ENCODE assay signal across 2 cellular contexts in the genomic region with DNA sequence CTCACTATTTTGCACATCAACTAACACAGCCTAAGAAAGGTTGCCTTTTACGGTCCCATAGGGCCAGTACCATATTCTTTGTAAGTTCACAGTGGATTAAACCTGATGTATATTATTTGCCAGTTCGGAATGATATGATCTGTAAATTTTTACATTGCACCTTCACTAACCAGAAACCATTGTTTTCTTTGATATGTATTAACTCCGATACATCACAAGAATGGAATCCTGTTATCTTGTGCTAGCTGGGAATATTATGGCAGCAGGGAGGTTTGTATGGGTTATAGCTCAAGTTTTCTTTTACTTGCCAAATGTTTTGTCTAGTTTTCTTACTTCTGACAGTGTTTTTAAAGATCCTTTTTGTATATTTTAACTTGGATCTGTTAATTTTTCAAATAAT.
TF ChIP-seq lines count a peak whose summit lies in the region.

No MANE protein-coding gene starts in this region.

TF ChIP-seq in IMR-90, 13 proteins besides CTCF, POLR2A, EP300 and RAD21:
- no peak for TF ChIP-seq MAZ (IDR thresholded peaks at IDR 0.05; ENCODE audit: borderline replicate concordance, low read depth, low read length)
- TF ChIP-seq CEBPB (IDR thresholded peaks at IDR 0.05; ENCODE audit: low read depth, low read length), result no peak
- no peak for TF ChIP-seq CHD1 (IDR thresholded peaks at IDR 0.05; ENCODE audit: low read depth, low read length)
- no peak for TF ChIP-seq RFX5 (IDR thresholded peaks at IDR 0.05; ENCODE audit: low read depth, low read length)
- TF ChIP-seq RCOR1 (IDR thresholded peaks at IDR 0.05; ENCODE audit: insufficient replicate concordance, low read length), result no peak
- no peak for TF ChIP-seq BHLHE40 (IDR thresholded peaks at IDR 0.05; ENCODE audit: low read depth, low read length)
- TF ChIP-seq, protein P1, sequence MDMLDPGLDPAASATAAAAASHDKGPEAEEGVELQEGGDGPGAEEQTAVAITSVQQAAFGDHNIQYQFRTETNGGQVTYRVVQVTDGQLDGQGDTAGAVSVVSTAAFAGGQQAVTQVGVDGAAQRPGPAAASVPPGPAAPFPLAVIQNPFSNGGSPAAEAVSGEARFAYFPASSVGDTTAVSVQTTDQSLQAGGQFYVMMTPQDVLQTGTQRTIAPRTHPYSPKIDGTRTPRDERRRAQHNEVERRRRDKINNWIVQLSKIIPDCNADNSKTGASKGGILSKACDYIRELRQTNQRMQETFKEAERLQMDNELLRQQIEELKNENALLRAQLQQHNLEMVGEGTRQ (IDR thresholded peaks at IDR 0.05; ENCODE audit: low read depth, low read length), result no peak
- TF ChIP-seq, protein P2, sequence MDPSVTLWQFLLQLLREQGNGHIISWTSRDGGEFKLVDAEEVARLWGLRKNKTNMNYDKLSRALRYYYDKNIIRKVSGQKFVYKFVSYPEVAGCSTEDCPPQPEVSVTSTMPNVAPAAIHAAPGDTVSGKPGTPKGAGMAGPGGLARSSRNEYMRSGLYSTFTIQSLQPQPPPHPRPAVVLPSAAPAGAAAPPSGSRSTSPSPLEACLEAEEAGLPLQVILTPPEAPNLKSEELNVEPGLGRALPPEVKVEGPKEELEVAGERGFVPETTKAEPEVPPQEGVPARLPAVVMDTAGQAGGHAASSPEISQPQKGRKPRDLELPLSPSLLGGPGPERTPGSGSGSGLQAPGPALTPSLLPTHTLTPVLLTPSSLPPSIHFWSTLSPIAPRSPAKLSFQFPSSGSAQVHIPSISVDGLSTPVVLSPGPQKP (IDR thresholded peaks at IDR 0.05; ENCODE audit: borderline replicate concordance, low read depth, low read length), result no peak
- TF ChIP-seq SMC3 (IDR thresholded peaks at IDR 0.05; ENCODE audit: low read depth, low read length), result no peak
- no peak for TF ChIP-seq MXI1 (IDR thresholded peaks at IDR 0.05; ENCODE audit: borderline replicate concordance, low read depth, low read length)
- TF ChIP-seq FOS (IDR thresholded peaks at IDR 0.05; ENCODE audit: low read depth, low read length), result no peak
- no peak for TF ChIP-seq MAFK (IDR thresholded peaks at IDR 0.05; ENCODE audit: low read depth, low read length)
- TF ChIP-seq NFE2L2 (IDR thresholded peaks at IDR 0.05; ENCODE audit: low read depth, low read length), result no peak

TF ChIP-seq in HepG2, 621 proteins besides CTCF, POLR2A, EP300 and RAD21:
- TF ChIP-seq, protein P3, sequence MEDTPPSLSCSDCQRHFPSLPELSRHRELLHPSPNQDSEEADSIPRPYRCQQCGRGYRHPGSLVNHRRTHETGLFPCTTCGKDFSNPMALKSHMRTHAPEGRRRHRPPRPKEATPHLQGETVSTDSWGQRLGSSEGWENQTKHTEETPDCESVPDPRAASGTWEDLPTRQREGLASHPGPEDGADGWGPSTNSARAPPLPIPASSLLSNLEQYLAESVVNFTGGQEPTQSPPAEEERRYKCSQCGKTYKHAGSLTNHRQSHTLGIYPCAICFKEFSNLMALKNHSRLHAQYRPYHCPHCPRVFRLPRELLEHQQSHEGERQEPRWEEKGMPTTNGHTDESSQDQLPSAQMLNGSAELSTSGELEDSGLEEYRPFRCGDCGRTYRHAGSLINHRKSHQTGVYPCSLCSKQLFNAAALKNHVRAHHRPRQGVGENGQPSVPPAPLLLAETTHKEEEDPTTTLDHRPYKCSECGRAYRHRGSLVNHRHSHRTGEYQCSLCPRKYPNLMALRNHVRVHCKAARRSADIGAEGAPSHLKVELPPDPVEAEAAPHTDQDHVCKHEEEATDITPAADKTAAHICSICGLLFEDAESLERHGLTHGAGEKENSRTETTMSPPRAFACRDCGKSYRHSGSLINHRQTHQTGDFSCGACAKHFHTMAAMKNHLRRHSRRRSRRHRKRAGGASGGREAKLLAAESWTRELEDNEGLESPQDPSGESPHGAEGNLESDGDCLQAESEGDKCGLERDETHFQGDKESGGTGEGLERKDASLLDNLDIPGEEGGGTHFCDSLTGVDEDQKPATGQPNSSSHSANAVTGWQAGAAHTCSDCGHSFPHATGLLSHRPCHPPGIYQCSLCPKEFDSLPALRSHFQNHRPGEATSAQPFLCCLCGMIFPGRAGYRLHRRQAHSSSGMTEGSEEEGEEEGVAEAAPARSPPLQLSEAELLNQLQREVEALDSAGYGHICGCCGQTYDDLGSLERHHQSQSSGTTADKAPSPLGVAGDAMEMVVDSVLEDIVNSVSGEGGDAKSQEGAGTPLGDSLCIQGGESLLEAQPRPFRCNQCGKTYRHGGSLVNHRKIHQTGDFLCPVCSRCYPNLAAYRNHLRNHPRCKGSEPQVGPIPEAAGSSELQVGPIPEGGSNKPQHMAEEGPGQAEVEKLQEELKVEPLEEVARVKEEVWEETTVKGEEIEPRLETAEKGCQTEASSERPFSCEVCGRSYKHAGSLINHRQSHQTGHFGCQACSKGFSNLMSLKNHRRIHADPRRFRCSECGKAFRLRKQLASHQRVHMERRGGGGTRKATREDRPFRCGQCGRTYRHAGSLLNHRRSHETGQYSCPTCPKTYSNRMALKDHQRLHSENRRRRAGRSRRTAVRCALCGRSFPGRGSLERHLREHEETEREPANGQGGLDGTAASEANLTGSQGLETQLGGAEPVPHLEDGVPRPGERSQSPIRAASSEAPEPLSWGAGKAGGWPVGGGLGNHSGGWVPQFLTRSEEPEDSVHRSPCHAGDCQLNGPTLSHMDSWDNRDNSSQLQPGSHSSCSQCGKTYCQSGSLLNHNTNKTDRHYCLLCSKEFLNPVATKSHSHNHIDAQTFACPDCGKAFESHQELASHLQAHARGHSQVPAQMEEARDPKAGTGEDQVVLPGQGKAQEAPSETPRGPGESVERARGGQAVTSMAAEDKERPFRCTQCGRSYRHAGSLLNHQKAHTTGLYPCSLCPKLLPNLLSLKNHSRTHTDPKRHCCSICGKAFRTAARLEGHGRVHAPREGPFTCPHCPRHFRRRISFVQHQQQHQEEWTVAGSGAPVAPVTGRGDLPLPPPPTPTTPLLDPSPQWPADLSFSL (CRISPR knock-in tag; IDR thresholded peaks at IDR 0.05), result no peak
- no peak for TF ChIP-seq ZNF510 (CRISPR knock-in tag; IDR thresholded peaks at IDR 0.05; ENCODE audit: low read depth)
TF ChIP-seq in HepG2: peak in this region for 0.
